1 cellular context compared by ENCODE assay signal in the genomic region with DNA sequence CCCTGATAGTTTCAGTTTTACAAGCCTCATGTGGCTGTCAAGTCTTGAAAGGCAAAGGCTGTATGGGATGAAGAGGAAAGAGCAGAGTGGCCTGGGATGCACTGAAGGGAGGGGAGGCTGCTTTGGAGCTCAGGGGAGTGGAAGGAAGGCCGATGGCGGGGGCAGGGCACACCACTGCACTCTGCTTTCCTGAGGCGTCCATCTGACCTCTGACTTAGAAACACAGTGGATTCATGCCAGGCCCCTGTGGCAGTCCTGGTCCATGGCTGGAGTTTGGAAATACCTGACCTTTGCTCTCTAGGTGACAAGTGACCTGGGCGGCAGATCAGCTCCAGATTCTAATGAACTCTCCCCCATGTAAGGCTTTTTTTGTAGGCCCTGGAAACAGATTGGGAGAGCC.
TF ChIP-seq lines count a peak whose summit lies in the region.

No MANE protein-coding gene starts in this region.

TF ChIP-seq in HepG2, 621 proteins besides CTCF, POLR2A, EP300 and RAD21 (continued from another document and continues in another):
- TF ChIP-seq, protein P1, sequence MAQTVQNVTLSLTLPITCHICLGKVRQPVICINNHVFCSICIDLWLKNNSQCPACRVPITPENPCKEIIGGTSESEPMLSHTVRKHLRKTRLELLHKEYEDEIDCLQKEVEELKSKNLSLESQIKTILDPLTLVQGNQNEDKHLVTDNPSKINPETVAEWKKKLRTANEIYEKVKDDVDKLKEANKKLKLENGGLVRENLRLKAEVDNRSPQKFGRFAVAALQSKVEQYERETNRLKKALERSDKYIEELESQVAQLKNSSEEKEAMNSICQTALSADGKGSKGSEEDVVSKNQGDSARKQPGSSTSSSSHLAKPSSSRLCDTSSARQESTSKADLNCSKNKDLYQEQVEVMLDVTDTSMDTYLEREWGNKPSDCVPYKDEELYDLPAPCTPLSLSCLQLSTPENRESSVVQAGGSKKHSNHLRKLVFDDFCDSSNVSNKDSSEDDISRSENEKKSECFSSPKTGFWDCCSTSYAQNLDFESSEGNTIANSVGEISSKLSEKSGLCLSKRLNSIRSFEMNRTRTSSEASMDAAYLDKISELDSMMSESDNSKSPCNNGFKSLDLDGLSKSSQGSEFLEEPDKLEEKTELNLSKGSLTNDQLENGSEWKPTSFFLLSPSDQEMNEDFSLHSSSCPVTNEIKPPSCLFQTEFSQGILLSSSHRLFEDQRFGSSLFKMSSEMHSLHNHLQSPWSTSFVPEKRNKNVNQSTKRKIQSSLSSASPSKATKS (CRISPR knock-in tag; IDR thresholded peaks at IDR 0.05) = no peak
- TF ChIP-seq, protein P2, sequence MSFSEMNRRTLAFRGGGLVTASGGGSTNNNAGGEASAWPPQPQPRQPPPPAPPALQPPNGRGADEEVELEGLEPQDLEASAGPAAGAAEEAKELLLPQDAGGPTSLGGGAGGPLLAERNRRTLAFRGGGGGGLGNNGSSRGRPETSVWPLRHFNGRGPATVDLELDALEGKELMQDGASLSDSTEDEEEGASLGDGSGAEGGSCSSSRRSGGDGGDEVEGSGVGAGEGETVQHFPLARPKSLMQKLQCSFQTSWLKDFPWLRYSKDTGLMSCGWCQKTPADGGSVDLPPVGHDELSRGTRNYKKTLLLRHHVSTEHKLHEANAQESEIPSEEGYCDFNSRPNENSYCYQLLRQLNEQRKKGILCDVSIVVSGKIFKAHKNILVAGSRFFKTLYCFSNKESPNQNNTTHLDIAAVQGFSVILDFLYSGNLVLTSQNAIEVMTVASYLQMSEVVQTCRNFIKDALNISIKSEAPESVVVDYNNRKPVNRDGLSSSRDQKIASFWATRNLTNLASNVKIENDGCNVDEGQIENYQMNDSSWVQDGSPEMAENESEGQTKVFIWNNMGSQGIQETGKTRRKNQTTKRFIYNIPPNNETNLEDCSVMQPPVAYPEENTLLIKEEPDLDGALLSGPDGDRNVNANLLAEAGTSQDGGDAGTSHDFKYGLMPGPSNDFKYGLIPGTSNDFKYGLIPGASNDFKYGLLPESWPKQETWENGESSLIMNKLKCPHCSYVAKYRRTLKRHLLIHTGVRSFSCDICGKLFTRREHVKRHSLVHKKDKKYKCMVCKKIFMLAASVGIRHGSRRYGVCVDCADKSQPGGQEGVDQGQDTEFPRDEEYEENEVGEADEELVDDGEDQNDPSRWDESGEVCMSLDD (CRISPR knock-in tag; IDR thresholded peaks at IDR 0.05; ENCODE audit: borderline replicate concordance) = no peak
- TF ChIP-seq SNAI1 (CRISPR knock-in tag; IDR thresholded peaks at IDR 0.05; ENCODE audit: borderline replicate concordance) = no peak
- no peak for TF ChIP-seq ZNF839 (CRISPR knock-in tag; IDR thresholded peaks at IDR 0.05; ENCODE audit: borderline replicate concordance)
- no peak for TF ChIP-seq GPN1 (CRISPR knock-in tag; IDR thresholded peaks at IDR 0.05; ENCODE audit: borderline replicate concordance)
- TF ChIP-seq POGZ (CRISPR knock-in tag; IDR thresholded peaks at IDR 0.05) = peak; percentile 63
- TF ChIP-seq, protein P3, sequence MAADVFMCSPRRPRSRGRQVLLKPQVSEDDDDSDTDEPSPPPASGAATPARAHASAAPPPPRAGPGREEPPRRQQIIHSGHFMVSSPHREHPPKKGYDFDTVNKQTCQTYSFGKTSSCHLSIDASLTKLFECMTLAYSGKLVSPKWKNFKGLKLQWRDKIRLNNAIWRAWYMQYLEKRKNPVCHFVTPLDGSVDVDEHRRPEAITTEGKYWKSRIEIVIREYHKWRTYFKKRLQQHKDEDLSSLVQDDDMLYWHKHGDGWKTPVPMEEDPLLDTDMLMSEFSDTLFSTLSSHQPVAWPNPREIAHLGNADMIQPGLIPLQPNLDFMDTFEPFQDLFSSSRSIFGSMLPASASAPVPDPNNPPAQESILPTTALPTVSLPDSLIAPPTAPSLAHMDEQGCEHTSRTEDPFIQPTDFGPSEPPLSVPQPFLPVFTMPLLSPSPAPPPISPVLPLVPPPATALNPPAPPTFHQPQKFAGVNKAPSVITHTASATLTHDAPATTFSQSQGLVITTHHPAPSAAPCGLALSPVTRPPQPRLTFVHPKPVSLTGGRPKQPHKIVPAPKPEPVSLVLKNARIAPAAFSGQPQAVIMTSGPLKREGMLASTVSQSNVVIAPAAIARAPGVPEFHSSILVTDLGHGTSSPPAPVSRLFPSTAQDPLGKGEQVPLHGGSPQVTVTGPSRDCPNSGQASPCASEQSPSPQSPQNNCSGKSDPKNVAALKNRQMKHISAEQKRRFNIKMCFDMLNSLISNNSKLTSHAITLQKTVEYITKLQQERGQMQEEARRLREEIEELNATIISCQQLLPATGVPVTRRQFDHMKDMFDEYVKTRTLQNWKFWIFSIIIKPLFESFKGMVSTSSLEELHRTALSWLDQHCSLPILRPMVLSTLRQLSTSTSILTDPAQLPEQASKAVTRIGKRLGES (CRISPR knock-in tag; IDR thresholded peaks at IDR 0.05; ENCODE audit: borderline replicate concordance) = no peak
- TF ChIP-seq ZSCAN30 (CRISPR knock-in tag; IDR thresholded peaks at IDR 0.05) = no peak
- no peak for TF ChIP-seq DMAP1 (CRISPR knock-in tag; IDR thresholded peaks at IDR 0.05)
- TF ChIP-seq U2AF1 (optimal IDR thresholded peaks at IDR 0.05; ENCODE audit: low read depth, low read length) = no peak
- no peak for TF ChIP-seq RBAK (CRISPR knock-in tag; IDR thresholded peaks at IDR 0.05)
- TF ChIP-seq IRX3 (CRISPR knock-in tag; IDR thresholded peaks at IDR 0.05; ENCODE audit: borderline replicate concordance, low read depth) = no peak
- peak; percentile 70 for TF ChIP-seq SKI (IDR thresholded peaks at IDR 0.05; ENCODE audit: partially characterized antibody)
- TF ChIP-seq ZNF747 (CRISPR knock-in tag; IDR thresholded peaks at IDR 0.05; ENCODE audit: borderline replicate concordance) = no peak
- TF ChIP-seq ELF1 (CRISPR knock-in tag; IDR thresholded peaks at IDR 0.05) = no peak
- TF ChIP-seq ZNF30 (CRISPR knock-in tag; IDR thresholded peaks at IDR 0.05) = no peak
- no peak for TF ChIP-seq SRY (CRISPR knock-in tag; IDR thresholded peaks at IDR 0.05)
- peak; percentile 17; the same call in 1 of the 3 replicates for TF ChIP-seq MXI1 (IDR thresholded peaks at IDR 0.05; ENCODE audit: borderline replicate concordance, low read depth, low read length)
- TF ChIP-seq, protein P4, sequence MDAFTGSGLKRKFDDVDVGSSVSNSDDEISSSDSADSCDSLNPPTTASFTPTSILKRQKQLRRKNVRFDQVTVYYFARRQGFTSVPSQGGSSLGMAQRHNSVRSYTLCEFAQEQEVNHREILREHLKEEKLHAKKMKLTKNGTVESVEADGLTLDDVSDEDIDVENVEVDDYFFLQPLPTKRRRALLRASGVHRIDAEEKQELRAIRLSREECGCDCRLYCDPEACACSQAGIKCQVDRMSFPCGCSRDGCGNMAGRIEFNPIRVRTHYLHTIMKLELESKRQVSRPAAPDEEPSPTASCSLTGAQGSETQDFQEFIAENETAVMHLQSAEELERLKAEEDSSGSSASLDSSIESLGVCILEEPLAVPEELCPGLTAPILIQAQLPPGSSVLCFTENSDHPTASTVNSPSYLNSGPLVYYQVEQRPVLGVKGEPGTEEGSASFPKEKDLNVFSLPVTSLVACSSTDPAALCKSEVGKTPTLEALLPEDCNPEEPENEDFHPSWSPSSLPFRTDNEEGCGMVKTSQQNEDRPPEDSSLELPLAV (CRISPR knock-in tag; conservative IDR thresholded peaks at IDR 0.05; ENCODE audit: low read depth) = no peak
- TF ChIP-seq ZBTB8A (CRISPR knock-in tag; IDR thresholded peaks at IDR 0.05; ENCODE audit: borderline replicate concordance, low read depth) = no peak
- TF ChIP-seq, protein P5, sequence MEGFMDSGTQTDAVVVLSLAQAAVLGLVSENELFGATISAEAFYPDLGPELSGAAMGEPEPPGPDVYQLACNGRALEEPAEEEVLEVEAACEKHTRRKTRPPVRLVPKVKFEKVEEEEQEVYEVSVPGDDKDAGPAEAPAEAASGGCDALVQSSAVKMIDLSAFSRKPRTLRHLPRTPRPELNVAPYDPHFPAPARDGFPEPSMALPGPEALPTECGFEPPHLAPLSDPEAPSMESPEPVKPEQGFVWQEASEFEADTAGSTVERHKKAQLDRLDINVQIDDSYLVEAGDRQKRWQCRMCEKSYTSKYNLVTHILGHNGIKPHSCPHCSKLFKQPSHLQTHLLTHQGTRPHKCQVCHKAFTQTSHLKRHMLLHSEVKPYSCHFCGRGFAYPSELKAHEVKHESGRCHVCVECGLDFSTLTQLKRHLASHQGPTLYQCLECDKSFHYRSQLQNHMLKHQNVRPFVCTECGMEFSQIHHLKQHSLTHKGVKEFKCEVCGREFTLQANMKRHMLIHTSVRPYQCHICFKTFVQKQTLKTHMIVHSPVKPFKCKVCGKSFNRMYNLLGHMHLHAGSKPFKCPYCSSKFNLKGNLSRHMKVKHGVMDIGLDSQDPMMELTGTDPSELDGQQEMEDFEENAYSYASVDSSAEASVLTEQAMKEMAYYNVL (CRISPR knock-in tag; IDR thresholded peaks at IDR 0.05; ENCODE audit: borderline replicate concordance) = peak; percentile 52; the same call in 1 of the 2 replicates
- TF ChIP-seq, protein P6, sequence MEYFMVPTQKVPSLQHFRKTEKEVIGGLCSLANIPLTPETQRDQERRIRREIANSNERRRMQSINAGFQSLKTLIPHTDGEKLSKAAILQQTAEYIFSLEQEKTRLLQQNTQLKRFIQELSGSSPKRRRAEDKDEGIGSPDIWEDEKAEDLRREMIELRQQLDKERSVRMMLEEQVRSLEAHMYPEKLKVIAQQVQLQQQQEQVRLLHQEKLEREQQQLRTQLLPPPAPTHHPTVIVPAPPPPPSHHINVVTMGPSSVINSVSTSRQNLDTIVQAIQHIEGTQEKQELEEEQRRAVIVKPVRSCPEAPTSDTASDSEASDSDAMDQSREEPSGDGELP (IDR thresholded peaks at IDR 0.05; ENCODE audit: borderline replicate concordance, low read depth) = peak; percentile 62; the same call in 1 of the 2 replicates
- no peak for TF ChIP-seq ZNF282 (IDR thresholded peaks at IDR 0.05; ENCODE audit: partially characterized antibody)
- TF ChIP-seq TARDBP (CRISPR knock-in tag; IDR thresholded peaks at IDR 0.05) = no peak; the same call in 1 of the 2 replicates
- TF ChIP-seq YEATS2 (CRISPR knock-in tag; IDR thresholded peaks at IDR 0.05; ENCODE audit: borderline replicate concordance) = no peak
- TF ChIP-seq ZNF543 (CRISPR knock-in tag; IDR thresholded peaks at IDR 0.05) = no peak
- TF ChIP-seq PHF8 (CRISPR knock-in tag; IDR thresholded peaks at IDR 0.05) = no peak
- TF ChIP-seq, protein P7, sequence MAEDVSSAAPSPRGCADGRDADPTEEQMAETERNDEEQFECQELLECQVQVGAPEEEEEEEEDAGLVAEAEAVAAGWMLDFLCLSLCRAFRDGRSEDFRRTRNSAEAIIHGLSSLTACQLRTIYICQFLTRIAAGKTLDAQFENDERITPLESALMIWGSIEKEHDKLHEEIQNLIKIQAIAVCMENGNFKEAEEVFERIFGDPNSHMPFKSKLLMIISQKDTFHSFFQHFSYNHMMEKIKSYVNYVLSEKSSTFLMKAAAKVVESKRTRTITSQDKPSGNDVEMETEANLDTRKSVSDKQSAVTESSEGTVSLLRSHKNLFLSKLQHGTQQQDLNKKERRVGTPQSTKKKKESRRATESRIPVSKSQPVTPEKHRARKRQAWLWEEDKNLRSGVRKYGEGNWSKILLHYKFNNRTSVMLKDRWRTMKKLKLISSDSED (CRISPR knock-in tag; IDR thresholded peaks at IDR 0.05) = no peak
- no peak for TF ChIP-seq TCF7 (IDR thresholded peaks at IDR 0.05; ENCODE audit: low read depth)
- TF ChIP-seq, protein P8, sequence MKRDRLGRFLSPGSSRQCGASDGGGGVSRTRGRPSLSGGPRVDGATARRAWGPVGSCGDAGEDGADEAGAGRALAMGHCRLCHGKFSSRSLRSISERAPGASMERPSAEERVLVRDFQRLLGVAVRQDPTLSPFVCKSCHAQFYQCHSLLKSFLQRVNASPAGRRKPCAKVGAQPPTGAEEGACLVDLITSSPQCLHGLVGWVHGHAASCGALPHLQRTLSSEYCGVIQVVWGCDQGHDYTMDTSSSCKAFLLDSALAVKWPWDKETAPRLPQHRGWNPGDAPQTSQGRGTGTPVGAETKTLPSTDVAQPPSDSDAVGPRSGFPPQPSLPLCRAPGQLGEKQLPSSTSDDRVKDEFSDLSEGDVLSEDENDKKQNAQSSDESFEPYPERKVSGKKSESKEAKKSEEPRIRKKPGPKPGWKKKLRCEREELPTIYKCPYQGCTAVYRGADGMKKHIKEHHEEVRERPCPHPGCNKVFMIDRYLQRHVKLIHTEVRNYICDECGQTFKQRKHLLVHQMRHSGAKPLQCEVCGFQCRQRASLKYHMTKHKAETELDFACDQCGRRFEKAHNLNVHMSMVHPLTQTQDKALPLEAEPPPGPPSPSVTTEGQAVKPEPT (CRISPR knock-in tag; IDR thresholded peaks at IDR 0.05; ENCODE audit: low read depth) = no peak
- TF ChIP-seq ZNF230 (CRISPR knock-in tag; IDR thresholded peaks at IDR 0.05) = no peak
- TF ChIP-seq ZNF557 (CRISPR knock-in tag; IDR thresholded peaks at IDR 0.05) = no peak
- TF ChIP-seq, protein P9, sequence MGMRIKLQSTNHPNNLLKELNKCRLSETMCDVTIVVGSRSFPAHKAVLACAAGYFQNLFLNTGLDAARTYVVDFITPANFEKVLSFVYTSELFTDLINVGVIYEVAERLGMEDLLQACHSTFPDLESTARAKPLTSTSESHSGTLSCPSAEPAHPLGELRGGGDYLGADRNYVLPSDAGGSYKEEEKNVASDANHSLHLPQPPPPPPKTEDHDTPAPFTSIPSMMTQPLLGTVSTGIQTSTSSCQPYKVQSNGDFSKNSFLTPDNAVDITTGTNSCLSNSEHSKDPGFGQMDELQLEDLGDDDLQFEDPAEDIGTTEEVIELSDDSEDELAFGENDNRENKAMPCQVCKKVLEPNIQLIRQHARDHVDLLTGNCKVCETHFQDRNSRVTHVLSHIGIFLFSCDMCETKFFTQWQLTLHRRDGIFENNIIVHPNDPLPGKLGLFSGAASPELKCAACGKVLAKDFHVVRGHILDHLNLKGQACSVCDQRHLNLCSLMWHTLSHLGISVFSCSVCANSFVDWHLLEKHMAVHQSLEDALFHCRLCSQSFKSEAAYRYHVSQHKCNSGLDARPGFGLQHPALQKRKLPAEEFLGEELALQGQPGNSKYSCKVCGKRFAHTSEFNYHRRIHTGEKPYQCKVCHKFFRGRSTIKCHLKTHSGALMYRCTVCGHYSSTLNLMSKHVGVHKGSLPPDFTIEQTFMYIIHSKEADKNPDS (CRISPR knock-in tag; IDR thresholded peaks at IDR 0.05) = no peak
- peak; percentile 37; the same call in 1 of the 2 replicates for TF ChIP-seq NFKB2 (CRISPR knock-in tag; IDR thresholded peaks at IDR 0.05; ENCODE audit: borderline replicate concordance)
- TF ChIP-seq, protein P10, sequence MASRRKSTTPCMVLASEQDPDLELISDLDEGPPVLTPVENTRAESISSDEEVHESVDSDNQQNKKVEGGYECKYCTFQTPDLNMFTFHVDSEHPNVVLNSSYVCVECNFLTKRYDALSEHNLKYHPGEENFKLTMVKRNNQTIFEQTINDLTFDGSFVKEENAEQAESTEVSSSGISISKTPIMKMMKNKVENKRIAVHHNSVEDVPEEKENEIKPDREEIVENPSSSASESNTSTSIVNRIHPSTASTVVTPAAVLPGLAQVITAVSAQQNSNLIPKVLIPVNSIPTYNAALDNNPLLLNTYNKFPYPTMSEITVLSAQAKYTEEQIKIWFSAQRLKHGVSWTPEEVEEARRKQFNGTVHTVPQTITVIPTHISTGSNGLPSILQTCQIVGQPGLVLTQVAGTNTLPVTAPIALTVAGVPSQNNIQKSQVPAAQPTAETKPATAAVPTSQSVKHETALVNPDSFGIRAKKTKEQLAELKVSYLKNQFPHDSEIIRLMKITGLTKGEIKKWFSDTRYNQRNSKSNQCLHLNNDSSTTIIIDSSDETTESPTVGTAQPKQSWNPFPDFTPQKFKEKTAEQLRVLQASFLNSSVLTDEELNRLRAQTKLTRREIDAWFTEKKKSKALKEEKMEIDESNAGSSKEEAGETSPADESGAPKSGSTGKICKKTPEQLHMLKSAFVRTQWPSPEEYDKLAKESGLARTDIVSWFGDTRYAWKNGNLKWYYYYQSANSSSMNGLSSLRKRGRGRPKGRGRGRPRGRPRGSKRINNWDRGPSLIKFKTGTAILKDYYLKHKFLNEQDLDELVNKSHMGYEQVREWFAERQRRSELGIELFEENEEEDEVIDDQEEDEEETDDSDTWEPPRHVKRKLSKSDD (CRISPR knock-in tag; IDR thresholded peaks at IDR 0.05; ENCODE audit: low read depth) = no peak
- no peak for TF ChIP-seq ZNF432 (CRISPR knock-in tag; IDR thresholded peaks at IDR 0.05; ENCODE audit: borderline replicate concordance)
- no peak for TF ChIP-seq ZNF17 (CRISPR knock-in tag; IDR thresholded peaks at IDR 0.05)
